In the genomic region with DNA sequence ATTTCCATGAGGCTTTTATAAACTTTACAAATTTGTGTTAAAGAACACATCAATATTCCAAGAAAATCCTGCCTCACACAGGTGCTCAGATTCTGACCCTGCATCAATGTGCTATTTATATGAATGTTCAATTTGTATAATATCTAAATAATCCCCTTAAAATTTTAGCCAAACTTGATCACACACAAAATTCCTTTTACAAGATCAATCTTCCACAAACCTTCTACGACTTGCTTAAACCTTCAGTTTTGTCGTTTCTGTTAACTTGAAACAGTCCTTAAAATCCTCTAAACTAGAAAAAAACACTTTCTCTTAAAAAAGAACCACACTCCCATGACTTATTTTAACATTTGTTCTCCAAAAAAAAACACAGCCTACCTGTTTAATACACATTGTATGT, we compare ENCODE assay signal across 11 cellular contexts. TPM values are rescaled to one million over a fixed set of nuclear protein-coding genes. Genes with fewer than 3 reads are reported as not detected.
"Had no signal": no experiment of that assay in that cellular context is flagged by ENCODE, and none has a peak within 500 bp of the region (broad histone marks: within the 10 kb centered on the region; RNA-seq: fewer than 3 reads in every experiment).

No MANE protein-coding gene starts in this region.

- H3K27ac ChIP-seq: GM23248, HL-60 had no signal

- H3K9me3 ChIP-seq: HAP-1 had no signal

- H3K9ac ChIP-seq: GM23248 had no signal

- H3K36me3 ChIP-seq: HAP-1 had no signal

- H3K4me1 ChIP-seq: HAP-1 had no signal

- FAIRE-seq: HepG2 had no signal

- ATAC-seq: HCT116, HepG2 had no signal

- DNase-seq: GM23248, GOT3, H7, KG1 had no signal

- H3K4me3 ChIP-seq: GM23248, HAP-1 had no signal

- H2AFZ ChIP-seq: GM23248 had no signal

RNA-seq across cellular contexts. Expression of gene TRPV6, which starts 20.2 kb away (rescaled TPM):
- total RNA-seq: GM23248, H4, HepG2, HT1080 had no signal
- polyA plus RNA-seq: GM23248, HepG2, IgD-negative memory B cell had no signal

RNA-seq across cellular contexts. Expression of gene TRPV5, which starts 27.8 kb away (rescaled TPM):
- total RNA-seq: GM23248, H4, H7, HepG2, HT1080 had no signal
- polyA plus RNA-seq: GM23248, HepG2, IgD-negative memory B cell had no signal

RNA-seq across cellular contexts. Expression of gene LLCFC1, which starts 33.5 kb away (rescaled TPM):
- total RNA-seq: GM23248, H4, H7, HepG2, HT1080 had no signal
- polyA plus RNA-seq: GM23248, HepG2, IgD-negative memory B cell had no signal

RNA-seq across cellular contexts. Expression of gene EPHB6, which starts 50.9 kb away (rescaled TPM):
- total RNA-seq: HepG2 had no signal
- polyA plus RNA-seq: HepG2 had no signal

RNA-seq across cellular contexts. Expression of gene KEL, which starts 56.4 kb away (rescaled TPM):
- total RNA-seq: GM23248, HepG2, HT1080 had no signal
- polyA plus RNA-seq: GM23248, IgD-negative memory B cell had no signal
